In the genomic region with DNA sequence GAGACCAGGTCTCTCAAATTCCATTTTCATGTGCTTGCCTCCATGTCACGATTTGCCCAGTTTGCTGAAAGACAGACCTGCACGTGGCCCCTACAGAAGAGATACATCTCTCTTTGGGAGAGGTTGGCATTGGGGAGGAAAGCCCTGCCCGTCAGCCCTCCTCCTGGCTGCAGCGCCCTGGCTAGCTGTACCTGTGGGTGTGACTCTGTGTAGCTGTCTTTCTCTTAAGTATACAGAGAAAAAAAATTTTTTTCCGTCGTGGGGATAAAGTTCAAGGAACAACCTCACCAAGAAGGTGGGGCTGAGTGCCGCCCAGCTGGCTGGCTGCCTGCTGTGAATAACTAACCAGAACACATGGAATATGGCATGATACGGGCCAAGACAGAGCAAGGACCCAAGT, we compare ENCODE assay signal across 24 cellular contexts. TPM values are rescaled to one million over a fixed set of nuclear protein-coding genes. Genes with fewer than 3 reads are reported as not detected.
"Had no signal": no experiment of that assay in that cellular context is flagged by ENCODE, and none has a peak within 500 bp of the region (broad histone marks: within the 10 kb centered on the region; RNA-seq: fewer than 3 reads in every experiment).

No MANE protein-coding gene starts in this region.

- H3K9me3 ChIP-seq: neutrophil had no signal

- H3K4me3 Mint-ChIP-seq: activated CD4-positive, alpha-beta memory T cell treated with anti-CD3 and anti-CD28 coated beads for 36 hours; activated CD8-positive, alpha-beta memory T cell treated with anti-CD3 and anti-CD28 coated beads, Interleukin-2, amount 10 ng/mL, durations not matched to agents 7 days and 5 days; activated naive CD4-positive, alpha-beta T cell treated with anti-CD3 and anti-CD28 coated beads, Interleukin-2, amount 50 U/mL, for 24 hours; natural killer cell had no signal

- DNase-seq: activated CD4-positive, alpha-beta memory T cell treated with anti-CD3 and anti-CD28 coated beads for 36 hours; activated CD8-positive, alpha-beta memory T cell treated with anti-CD3 and anti-CD28 coated beads, Interleukin-2, amount 10 ng/mL, durations not matched to agents 7 days and 5 days; activated T-cell treated with anti-CD3 and anti-CD28 coated beads, Interleukin-2, amount 50 U/mL, for 1 hour; amniotic stem cell; caudate nucleus; effector CD4-positive, alpha-beta T cell; foreskin melanocyte; head of caudate nucleus; mammary epithelial cell; natural killer cell; posterior cingulate gyrus; right cardiac atrium; stimulated activated naive CD8-positive, alpha-beta T cell treated with anti-CD3 and anti-CD28 coated beads, Interleukin-15, Interleukin-2, amounts not matched to agents 100 U/mL and 50 U/mL, for 24 hours; T-helper 1 cell; T1000 had no signal

- H3K9me3 Mint-ChIP-seq: activated CD4-positive, alpha-beta memory T cell treated with anti-CD3 and anti-CD28 coated beads for 36 hours; activated naive CD4-positive, alpha-beta T cell treated with anti-CD3 and anti-CD28 coated beads, Interleukin-2, amount 50 U/mL, for 24 hours; activated T-helper 2 cell treated with anti-CD3 and anti-CD28 coated beads, Interferon-gamma antibody, Interleukin-2, Interleukin-4, amounts not matched to agents 10 μg/mL and 5 μg/mL and 100 μg/mL, durations not matched to agents 14 hours and 24 hours and 36 hours; natural killer cell had no signal

- H3K4me1 Mint-ChIP-seq: activated CD8-positive, alpha-beta memory T cell treated with anti-CD3 and anti-CD28 coated beads, Interleukin-2, amount 10 ng/mL, durations not matched to agents 7 days and 5 days; activated naive CD4-positive, alpha-beta T cell treated with anti-CD3 and anti-CD28 coated beads, Interleukin-2, amount 50 U/mL, for 24 hours; natural killer cell had no signal

- H3K36me3 ChIP-seq: neutrophil had no signal

- H3K36me3 Mint-ChIP-seq: activated CD4-positive, alpha-beta memory T cell treated with anti-CD3 and anti-CD28 coated beads for 36 hours; activated CD8-positive, alpha-beta memory T cell treated with anti-CD3 and anti-CD28 coated beads, Interleukin-2, amount 10 ng/mL, durations not matched to agents 7 days and 5 days; activated naive CD4-positive, alpha-beta T cell treated with anti-CD3 and anti-CD28 coated beads, Interleukin-2, amount 50 U/mL, for 24 hours; natural killer cell had no signal

- H3K27ac ChIP-seq: coronary artery, neutrophil had no signal

- H3K4me3 ChIP-seq: coronary artery, smooth muscle cell had no signal

- H3K27ac Mint-ChIP-seq: activated CD4-positive, alpha-beta memory T cell treated with anti-CD3 and anti-CD28 coated beads for 36 hours; activated CD8-positive, alpha-beta memory T cell treated with anti-CD3 and anti-CD28 coated beads, Interleukin-2, amount 10 ng/mL, durations not matched to agents 7 days and 5 days; activated naive CD4-positive, alpha-beta T cell treated with anti-CD3 and anti-CD28 coated beads, Interleukin-2, amount 50 U/mL, for 24 hours; activated T-helper 2 cell treated with anti-CD3 and anti-CD28 coated beads, Interferon-gamma antibody, Interleukin-2, Interleukin-4, amounts not matched to agents 10 μg/mL and 5 μg/mL and 100 μg/mL, durations not matched to agents 14 hours and 24 hours and 36 hours; natural killer cell had no signal

- ATAC-seq: activated CD8-positive, alpha-beta memory T cell treated with anti-CD3 and anti-CD28 coated beads, Interleukin-2, amount 10 ng/mL, durations not matched to agents 7 days and 5 days; natural killer cell; SK-N-SH treated with all-trans-retinoic acid at 6 μM for 48 hours; stimulated activated naive CD8-positive, alpha-beta T cell treated with anti-CD3 and anti-CD28 coated beads, Interleukin-15, Interleukin-2, amounts not matched to agents 100 U/mL and 50 U/mL, for 24 hours had no signal

RNA-seq across cellular contexts. Expression of a gene that starts 26.5 kb away (rescaled TPM):
- total RNA-seq: natural killer cell had no signal

RNA-seq across cellular contexts. Expression of a gene that starts 37.2 kb away (rescaled TPM):
- total RNA-seq: activated CD4-positive, alpha-beta memory T cell treated with anti-CD3 and anti-CD28 coated beads for 36 hours; activated CD8-positive, alpha-beta memory T cell treated with anti-CD3 and anti-CD28 coated beads, Interleukin-2, amount 10 ng/mL, durations not matched to agents 7 days and 5 days; activated T-helper 2 cell treated with anti-CD3 and anti-CD28 coated beads, Interferon-gamma antibody, Interleukin-2, Interleukin-4, amounts not matched to agents 10 μg/mL and 5 μg/mL and 100 μg/mL, durations not matched to agents 14 hours and 24 hours and 36 hours; endothelial cell of umbilical vein; mammary epithelial cell; natural killer cell; right cardiac atrium; smooth muscle cell; temporal lobe; urinary bladder had no signal
- polyA plus RNA-seq: endothelial cell of umbilical vein, right cardiac atrium, smooth muscle cell, urinary bladder had no signal
